9 cellular contexts compared by ENCODE assay signal in genomic region chr1:151371340-151371739, GRCh38. TPM values are rescaled to one million over a fixed set of nuclear protein-coding genes. Genes with fewer than 3 reads are reported as not detected.
A peak's percentile ranks its signal among the peaks of the same experiment; 100 is the strongest.
DNase-seq lines count a peak whose midpoint lies in the region; ATAC-seq and TF ChIP-seq lines count a peak whose summit lies in the region.
"Had no signal": no experiment of that assay in that cellular context is flagged by ENCODE, and none has a peak within 500 bp of the region (broad histone marks: within the 10 kb centered on the region; RNA-seq: fewer than 3 reads in every experiment).

No MANE protein-coding gene starts in this region.

- H3K36me3 Mint-ChIP-seq in neural crest cell (ENCODE audit: low read depth) = no peaks in the 10 kb centered on the region
- H3K36me3 Mint-ChIP-seq: activated naive CD8-positive, alpha-beta T cell treated with anti-CD3 and anti-CD28 coated beads for 36 hours had no signal

- peak; percentile 46 for DNase-seq in AG08396 (ENCODE audit: low spot score)
- DNase-seq in NCI-H345 (lab: John Stamatoyannopoulos, UW) = peak; percentile 78
- DNase-seq in neural crest cell (ENCODE audit: low read depth, low spot score) = no peak
- no peak for DNase-seq in NCI-H2081 treated with DMSO at 0.1 percent for 48 hours (lab: John Stamatoyannopoulos, UW)
- DNase-seq in NCI-H1694 treated with DMSO at 0.1 percent for 48 hours (lab: John Stamatoyannopoulos, UW) = no peak
- no peak for DNase-seq in activated CD4-positive, alpha-beta T cell treated with anti-CD3 and anti-CD28 coated beads for 1 hour
- DNase-seq: activated naive CD8-positive, alpha-beta T cell treated with anti-CD3 and anti-CD28 coated beads for 36 hours had no signal

- H3K27ac Mint-ChIP-seq in neural crest cell (ENCODE audit: unreplicated experiment) = peak overlapping the region; percentile 60
- H3K27ac Mint-ChIP-seq: activated naive CD8-positive, alpha-beta T cell treated with anti-CD3 and anti-CD28 coated beads for 36 hours had no signal

- no peak for TF ChIP-seq CTCF in neural crest cell (conservative IDR thresholded peaks at IDR 0.05)

- no peaks in the 10 kb centered on the region for H3K27me3 Mint-ChIP-seq in neural crest cell (ENCODE audit: low read depth)
- H3K27me3 Mint-ChIP-seq: activated naive CD8-positive, alpha-beta T cell treated with anti-CD3 and anti-CD28 coated beads for 36 hours had no signal

- H3K9me3 Mint-ChIP-seq in neural crest cell = no peaks in the 10 kb centered on the region
- H3K9me3 Mint-ChIP-seq: activated naive CD8-positive, alpha-beta T cell treated with anti-CD3 and anti-CD28 coated beads for 36 hours had no signal

- peaks cover 29% of the 10 kb centered on the region for H3K4me1 Mint-ChIP-seq in neural crest cell

- ATAC-seq in esophagus mucosa (peak; percentile 35), GM19395 (IDR thresholded peaks at IDR 0.05; ENCODE audit: unreplicated experiment) (no peak)

- peak overlapping the region; percentile 11 for H3K4me3 Mint-ChIP-seq in neural crest cell
- H3K4me3 Mint-ChIP-seq: activated naive CD8-positive, alpha-beta T cell treated with anti-CD3 and anti-CD28 coated beads for 36 hours had no signal

RNA-seq across cellular contexts. Expression of gene SELENBP1, which starts 1.2 kb away (rescaled TPM):
- total RNA-seq in esophagus mucosa (14.0 TPM), neural crest cell (35.9 and 36.2 TPM in 2 replicates)
- total RNA-seq: activated naive CD8-positive, alpha-beta T cell treated with anti-CD3 and anti-CD28 coated beads for 36 hours had no signal

RNA-seq across cellular contexts. Expression of gene RFX5, which starts 24.3 kb away (rescaled TPM):
- total RNA-seq in esophagus mucosa = 21.9 TPM
- 71.3 and 73.5 TPM in 2 replicates for total RNA-seq in neural crest cell

RNA-seq across cellular contexts. Expression of gene PSMB4, which starts 28.0 kb away (rescaled TPM):
- 178 TPM for total RNA-seq in esophagus mucosa
- total RNA-seq in neural crest cell = 278 and 279 TPM in 2 replicates

RNA-seq across cellular contexts. Expression of gene PI4KB, which starts 44.1 kb away (rescaled TPM):
- total RNA-seq in esophagus mucosa (34.7 TPM), neural crest cell (46.3 and 52.0 TPM in 2 replicates)

Comparison
In these comparisons a context has a peak if more than half of its experiments do, and no peak if none do; other contexts are left out.
1. DNase-seq: peak in AG08396 (single experiment) and NCI-H345 (single experiment); none in neural crest cell (single experiment), NCI-H2081 treated with DMSO at 0.1 percent for 48 hours (single experiment), NCI-H1694 treated with DMSO at 0.1 percent for 48 hours (single experiment) and activated CD4-positive, alpha-beta T cell treated with anti-CD3 and anti-CD28 coated beads for 1 hour (single experiment).